In the genomic region with DNA sequence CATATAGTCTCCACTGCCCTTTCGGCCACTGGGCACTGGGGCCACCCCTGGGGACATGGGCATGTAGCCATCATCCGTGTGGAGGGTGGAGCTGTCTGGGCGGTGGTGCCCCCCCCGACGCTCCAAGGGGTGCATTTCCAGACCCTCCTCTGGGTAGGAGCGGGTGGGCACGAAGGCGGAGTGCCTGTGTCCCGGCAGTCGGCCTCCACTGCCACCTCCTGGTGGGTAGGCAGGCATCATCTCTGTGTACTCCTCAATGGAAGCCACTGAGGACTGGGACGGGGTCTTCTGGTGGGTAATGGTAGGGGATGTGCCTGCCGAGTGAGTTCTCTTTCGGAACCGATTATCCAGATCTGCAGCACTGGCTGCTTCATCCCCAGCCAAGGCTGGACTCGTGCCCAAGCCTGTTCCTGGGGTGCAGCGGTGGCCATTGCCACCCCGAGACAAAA, we compare ENCODE assay signal across 9 cellular contexts. TPM values are rescaled to one million over a fixed set of nuclear protein-coding genes. Genes with fewer than 3 reads are reported as not detected.
DNase-seq lines count a peak whose midpoint lies in the region; ATAC-seq and TF ChIP-seq lines count a peak whose summit lies in the region.
"Had no signal": no experiment of that assay in that cellular context is flagged by ENCODE, and none has a peak within 500 bp of the region (broad histone marks: within the 10 kb centered on the region; RNA-seq: fewer than 3 reads in every experiment).

No MANE protein-coding gene starts in this region.

- no peak overlapping the region for H4K8ac ChIP-seq in trophoblast cell (ENCODE audit: low read depth, low read length)

- H3K9me3 ChIP-seq in OCI-LY3 (ENCODE audit: insufficient read depth, low read length): no peaks in the 10 kb centered on the region
- H3K9me3 ChIP-seq in trophoblast cell (ENCODE audit: insufficient read depth, low read depth, low read length): peaks cover 4% of the 10 kb centered on the region

- H3K14ac ChIP-seq in trophoblast cell (ENCODE audit: low read length): no peak overlapping the region

- no peak overlapping the region for H2BK5ac ChIP-seq in trophoblast cell (ENCODE audit: low read depth, low read length, poor library complexity)

- ATAC-seq in esophagus mucosa (peak; percentile 42), GM19035 (IDR thresholded peaks at IDR 0.05; ENCODE audit: unreplicated experiment) (no peak)
- ATAC-seq: naive thymus-derived CD4-positive, alpha-beta T cell had no signal

- no peak overlapping the region for H4K12ac ChIP-seq in trophoblast cell (ENCODE audit: low read depth, low read length)

- H3K36me3 ChIP-seq in OCI-LY3 (replicated peaks; ENCODE audit: low read depth, low read length) (no peaks in the 10 kb centered on the region), trophoblast cell (ENCODE audit: control insufficient read depth in 1 of 2, insufficient read depth in 2 of 2, low read length in 2 of 2) (peaks cover 29% of the 10 kb centered on the region in 2 experiments)

- DNase-seq in EH (ENCODE audit: low read depth): peak; percentile 26
- DNase-seq in trophoblast cell: no peak
- no peak for DNase-seq in SKM-1 (lab: John Stamatoyannopoulos, UW; ENCODE audit: unreplicated experiment)
- DNase-seq in LoVo (ENCODE audit: low spot score): no peak
- DNase-seq in NCI-H510A treated with DMSO at 0.1 percent for 48 hours (lab: John Stamatoyannopoulos, UW): no peak

- peaks cover 24% of the 10 kb centered on the region for H3K79me1 ChIP-seq in trophoblast cell (ENCODE audit: low read length)

- H3K18ac ChIP-seq in trophoblast cell (ENCODE audit: low read length): peak overlapping the region; percentile 4

- H3K4me2 ChIP-seq in OCI-LY3 (ENCODE audit: low read length) (no peak overlapping the region), trophoblast cell (ENCODE audit: low read length) (peak overlapping the region; percentile 88)

- H3K9ac ChIP-seq in OCI-LY3 (ENCODE audit: low read length): no peak overlapping the region
- no peak overlapping the region for H3K9ac ChIP-seq in trophoblast cell (ENCODE audit: low read length)

- H2AK5ac ChIP-seq in trophoblast cell (ENCODE audit: low read length): no peak overlapping the region

- peak overlapping the region; percentile 54 for H3K4ac ChIP-seq in trophoblast cell (ENCODE audit: low read depth, low read length)

- no peak overlapping the region for H2BK120ac ChIP-seq in trophoblast cell (ENCODE audit: insufficient read depth, low read length, poor library complexity)

- H4K20me1 ChIP-seq in OCI-LY3 (ENCODE audit: insufficient read depth, low read length): no peaks in the 10 kb centered on the region

- WGBS in trophoblast cell (ENCODE audit: extremely low coverage, insufficient coverage, insufficient read length): no CpG with 5 or more reads among the region's 17 CpGs

- H3K79me2 ChIP-seq in OCI-LY3 (ENCODE audit: low read length) (no peaks in the 10 kb centered on the region), trophoblast cell (ENCODE audit: control insufficient read depth, insufficient read depth, low read length, poor library complexity) (peaks cover 40% of the 10 kb centered on the region)

- H3K4me3 ChIP-seq in OCI-LY3 (ENCODE audit: low read length): no peak overlapping the region
- H3K4me3 ChIP-seq in trophoblast cell (ENCODE audit: low read depth, low read length): no peak overlapping the region

- peaks cover 11% of the 10 kb centered on the region for H3K4me1 ChIP-seq in OCI-LY3 (ENCODE audit: low read length)
- peaks cover 40 to 44% of the 10 kb centered on the region in 2 experiments for H3K4me1 ChIP-seq in trophoblast cell (ENCODE audit: control insufficient read depth in 1 of 2, insufficient read depth in 2 of 2, low read length in 2 of 2)

- no peaks in the 10 kb centered on the region for H3K27me3 ChIP-seq in OCI-LY3 (ENCODE audit: low read depth, low read length)
- H3K27me3 ChIP-seq in trophoblast cell (ENCODE audit: insufficient read depth, low read length): no peaks in the 10 kb centered on the region

- H2AFZ ChIP-seq in OCI-LY3 (ENCODE audit: low read depth, low read length) (no peak overlapping the region), trophoblast cell (ENCODE audit: insufficient read depth, low read length, poor library complexity) (no peak overlapping the region)

- no peak overlapping the region for H4K91ac ChIP-seq in trophoblast cell (ENCODE audit: low read depth, low read length)

- peak; percentile 36 for TF ChIP-seq CTCF in OCI-LY3 (IDR thresholded peaks at IDR 0.05; ENCODE audit: low read depth, low read length)

- no peak overlapping the region for H3K23ac ChIP-seq in trophoblast cell (ENCODE audit: low read length)

- H2BK12ac ChIP-seq in trophoblast cell (ENCODE audit: low read length): no peak overlapping the region

- H3K27ac ChIP-seq in OCI-LY3 (ENCODE audit: low read length): no peak overlapping the region
- no peak overlapping the region for H3K27ac ChIP-seq in trophoblast cell (ENCODE audit: low read depth, low read length)

RNA-seq across cellular contexts. Expression of a gene that starts 2.8 kb away (rescaled TPM):
- 13.9 TPM for total RNA-seq in esophagus mucosa
- polyA plus RNA-seq in trophoblast cell (2013): 22.0 and 23.0 TPM in 2 replicates

RNA-seq across cellular contexts. Expression of a gene that starts 39.0 kb away (rescaled TPM):
- 26.6 TPM for total RNA-seq in esophagus mucosa
- 16.9 and 17.3 TPM in 2 replicates for polyA plus RNA-seq in trophoblast cell (2013)
